8 cellular contexts compared by ENCODE assay signal in the genomic region with DNA sequence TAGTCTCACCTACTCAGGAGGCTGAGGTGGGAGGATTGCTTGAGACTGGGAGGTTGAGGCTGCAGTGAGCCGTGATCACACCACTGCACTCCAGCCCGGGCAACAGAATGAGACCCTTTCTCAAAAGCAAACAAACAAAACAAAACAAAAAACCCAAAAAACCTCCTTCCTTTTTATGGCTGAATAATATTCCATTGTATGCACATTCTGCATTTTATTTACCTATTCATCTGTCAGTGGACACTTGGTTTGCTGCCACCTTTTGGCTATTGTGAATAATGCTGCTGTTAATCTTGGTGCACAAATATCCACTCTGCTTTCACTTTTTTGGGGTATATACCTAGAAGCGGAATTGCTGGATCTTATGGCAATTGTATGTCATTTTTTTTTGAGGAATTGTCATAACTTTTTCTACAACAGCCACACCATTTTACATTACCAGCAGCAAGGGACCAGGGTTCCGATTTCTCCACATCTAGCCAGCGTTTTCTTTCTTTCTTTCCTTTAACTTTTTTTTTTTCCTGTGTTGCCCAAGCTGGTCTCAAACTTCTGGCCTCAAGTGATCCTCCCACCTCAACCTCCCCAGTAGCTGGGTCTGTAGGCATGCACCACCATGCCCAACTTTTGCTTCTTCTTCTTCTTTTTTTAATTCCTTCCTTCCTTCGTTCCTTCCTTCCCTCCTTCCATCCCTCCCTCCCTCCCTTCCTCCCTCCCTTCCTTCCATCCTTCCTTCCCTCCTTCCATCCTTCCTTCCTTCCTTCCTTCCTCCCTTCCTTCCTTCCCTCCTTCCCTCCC. TPM values are rescaled to one million over a fixed set of nuclear protein-coding genes. Genes with fewer than 3 reads are reported as not detected.
DNase-seq lines count a peak whose midpoint lies in the region; ATAC-seq and TF ChIP-seq lines count a peak whose summit lies in the region.

No MANE protein-coding gene starts in this region.

- H3K4me1 ChIP-seq in left lung, result no peaks in the 10 kb centered on the region

- H3K4me3 Mint-ChIP-seq in activated CD8-positive, alpha-beta memory T cell treated with anti-CD3 and anti-CD28 coated beads, Interleukin-2, amount 10 ng/mL, durations not matched to agents 7 days and 5 days, result no peak overlapping the region

- POLR2A ChIA-PET in BJ (lab: Charles Lee), result no interaction called here

- ATAC-seq in left lung (peak; percentile 35), GM19035 (IDR thresholded peaks at IDR 0.05; ENCODE audit: unreplicated experiment) (no peak), HG03025 (IDR thresholded peaks at IDR 0.05; ENCODE audit: low FRiP score, unreplicated experiment) (no peak)
- no peak for ATAC-seq in activated CD8-positive, alpha-beta memory T cell treated with anti-CD3 and anti-CD28 coated beads, Interleukin-2, amount 10 ng/mL, durations not matched to agents 7 days and 5 days

- H3K27me3 ChIP-seq in BJ (ENCODE audit: control insufficient read depth, insufficient read depth, low read length) (peaks cover 10% of the 10 kb centered on the region), left lung (peaks cover 5 to 56% of the 10 kb centered on the region in 2 donors)

- peak; percentile 59 for TF ChIP-seq CTCF in BJ (IDR thresholded peaks at IDR 0.05; ENCODE audit: insufficient read depth, low read depth, low read length)
- TF ChIP-seq CTCF in GM20000 (IDR thresholded peaks at IDR 0.05; ENCODE audit: extremely low read depth, missing control alignments), result peak; percentile 73
- TF ChIP-seq CTCF in WI38 (IDR thresholded peaks at IDR 0.05; ENCODE audit: low read depth, low read length), result 0 out of 2 replicates have a peak, but pooled peaks have one; percentile 22
- peak; percentile 36 to 38 for TF ChIP-seq CTCF in left lung (IDR thresholded peaks at IDR 0.05)

- peaks cover 3% of the 10 kb centered on the region for H3K4me1 Mint-ChIP-seq in activated CD8-positive, alpha-beta memory T cell treated with anti-CD3 and anti-CD28 coated beads, Interleukin-2, amount 10 ng/mL, durations not matched to agents 7 days and 5 days

- no peaks in the 10 kb centered on the region for H3K36me3 Mint-ChIP-seq in activated CD8-positive, alpha-beta memory T cell treated with anti-CD3 and anti-CD28 coated beads, Interleukin-2, amount 10 ng/mL, durations not matched to agents 7 days and 5 days

- H3K4me3 ChIP-seq in BJ (ENCODE audit: low read depth, low read length) (no peak overlapping the region), WI38 (ENCODE audit: low read depth, low read length) (no peak overlapping the region), left lung (no peak overlapping the region)

- H3K27me3 Mint-ChIP-seq in activated CD8-positive, alpha-beta memory T cell treated with anti-CD3 and anti-CD28 coated beads, Interleukin-2, amount 10 ng/mL, durations not matched to agents 7 days and 5 days, result peaks cover 38% of the 10 kb centered on the region

- intact Hi-C loops in left lung (cut with DNase I), result loop anchor here in 1 of 2 donors (5.0 kb wide), 1 partner anchor 227 kb away; no protein-coding TSS in a partner anchor

- H3K36me3 ChIP-seq in BJ (ENCODE audit: control insufficient read depth, insufficient read depth, low read length) (no peaks in the 10 kb centered on the region), left lung (no peaks in the 10 kb centered on the region)

- H3K27ac Mint-ChIP-seq in activated CD8-positive, alpha-beta memory T cell treated with anti-CD3 and anti-CD28 coated beads, Interleukin-2, amount 10 ng/mL, durations not matched to agents 7 days and 5 days, result no peak overlapping the region

- no peak for DNase-seq in BJ (ENCODE audit: low read depth)
- DNase-seq in GM20000 (ENCODE audit: low spot score), result no peak
- DNase-seq in left lung, result no peak
- DNase-seq in cerebellum (ENCODE audit: low spot score), result no peak
- no peak for DNase-seq in activated CD8-positive, alpha-beta memory T cell treated with anti-CD3 and anti-CD28 coated beads, Interleukin-2, amount 10 ng/mL, durations not matched to agents 7 days and 5 days

- CTCF ChIA-PET in BJ (lab: Yijun Ruan, JAX), result interaction anchor here (1.0 kb wide), 1 partner anchor 37 kb away, joined by 5 read pairs; no protein-coding TSS in a partner anchor
- CTCF ChIA-PET in activated CD8-positive, alpha-beta memory T cell treated with anti-CD3 and anti-CD28 coated beads, Interleukin-2, amount 10 ng/mL, durations not matched to agents 7 days and 5 days (lab: Charles Lee), result interaction anchor here (0.9 to 1.1 kb wide), 2 partner anchors 220 to 227 kb away, joined by 3 to 9 read pairs; no protein-coding TSS in a partner anchor

- peaks cover 2% of the 10 kb centered on the region for H3K9me3 Mint-ChIP-seq in activated CD8-positive, alpha-beta memory T cell treated with anti-CD3 and anti-CD28 coated beads, Interleukin-2, amount 10 ng/mL, durations not matched to agents 7 days and 5 days (ENCODE audit: low read depth)

- H3K9me3 ChIP-seq in left lung, result peaks cover 0 to 11% of the 10 kb centered on the region in 2 donors

- no peak overlapping the region for H3K27ac ChIP-seq in left lung

RNA-seq across cellular contexts. Expression of a gene that starts 30.6 kb away (rescaled TPM):
- polyA plus RNA-seq in BJ (2011; rRNA removed), result not detected in 2 replicates
- polyA minus RNA-seq in BJ (2011; rRNA and poly(A)+ RNA removed), result not detected in 2 replicates
- not detected for total RNA-seq in left lung
- total RNA-seq in cerebellum, result not detected
- not detected for total RNA-seq in activated CD8-positive, alpha-beta memory T cell treated with anti-CD3 and anti-CD28 coated beads, Interleukin-2, amount 10 ng/mL, durations not matched to agents 7 days and 5 days

Comparison
In these comparisons a context has a peak if more than half of its experiments do, and no peak if none do; other contexts are left out.
1. CTCF ChIP-seq: peak in every context shown above with its lines; median percentile 73 in GM20000; 59 in BJ; 37 in left lung; 22 in WI38.